Comparison of ENCODE assay signal across 1 cellular context in genomic region chr6:31897612-31898199, GRCh38.
TF ChIP-seq lines count a peak whose summit lies in the region.

EHMT2 (minus strand) TSS chr6:31897698; CDS start chr6:31897677, 21 bp downstream.

TF ChIP-seq in WTC11, 78 proteins besides CTCF, POLR2A, EP300 and RAD21 (continued from another document):
- TF ChIP-seq, protein P1, sequence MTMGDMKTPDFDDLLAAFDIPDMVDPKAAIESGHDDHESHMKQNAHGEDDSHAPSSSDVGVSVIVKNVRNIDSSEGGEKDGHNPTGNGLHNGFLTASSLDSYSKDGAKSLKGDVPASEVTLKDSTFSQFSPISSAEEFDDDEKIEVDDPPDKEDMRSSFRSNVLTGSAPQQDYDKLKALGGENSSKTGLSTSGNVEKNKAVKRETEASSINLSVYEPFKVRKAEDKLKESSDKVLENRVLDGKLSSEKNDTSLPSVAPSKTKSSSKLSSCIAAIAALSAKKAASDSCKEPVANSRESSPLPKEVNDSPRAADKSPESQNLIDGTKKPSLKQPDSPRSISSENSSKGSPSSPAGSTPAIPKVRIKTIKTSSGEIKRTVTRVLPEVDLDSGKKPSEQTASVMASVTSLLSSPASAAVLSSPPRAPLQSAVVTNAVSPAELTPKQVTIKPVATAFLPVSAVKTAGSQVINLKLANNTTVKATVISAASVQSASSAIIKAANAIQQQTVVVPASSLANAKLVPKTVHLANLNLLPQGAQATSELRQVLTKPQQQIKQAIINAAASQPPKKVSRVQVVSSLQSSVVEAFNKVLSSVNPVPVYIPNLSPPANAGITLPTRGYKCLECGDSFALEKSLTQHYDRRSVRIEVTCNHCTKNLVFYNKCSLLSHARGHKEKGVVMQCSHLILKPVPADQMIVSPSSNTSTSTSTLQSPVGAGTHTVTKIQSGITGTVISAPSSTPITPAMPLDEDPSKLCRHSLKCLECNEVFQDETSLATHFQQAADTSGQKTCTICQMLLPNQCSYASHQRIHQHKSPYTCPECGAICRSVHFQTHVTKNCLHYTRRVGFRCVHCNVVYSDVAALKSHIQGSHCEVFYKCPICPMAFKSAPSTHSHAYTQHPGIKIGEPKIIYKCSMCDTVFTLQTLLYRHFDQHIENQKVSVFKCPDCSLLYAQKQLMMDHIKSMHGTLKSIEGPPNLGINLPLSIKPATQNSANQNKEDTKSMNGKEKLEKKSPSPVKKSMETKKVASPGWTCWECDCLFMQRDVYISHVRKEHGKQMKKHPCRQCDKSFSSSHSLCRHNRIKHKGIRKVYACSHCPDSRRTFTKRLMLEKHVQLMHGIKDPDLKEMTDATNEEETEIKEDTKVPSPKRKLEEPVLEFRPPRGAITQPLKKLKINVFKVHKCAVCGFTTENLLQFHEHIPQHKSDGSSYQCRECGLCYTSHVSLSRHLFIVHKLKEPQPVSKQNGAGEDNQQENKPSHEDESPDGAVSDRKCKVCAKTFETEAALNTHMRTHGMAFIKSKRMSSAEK (CRISPR knock-in tag; IDR thresholded peaks at IDR 0.05; ENCODE audit: borderline replicate concordance): no peak
